Comparison of ENCODE assay signal across 12 cellular contexts in genomic region chr15:64019764-64020163, GRCh38. TPM values are rescaled to one million over a fixed set of nuclear protein-coding genes. Genes with fewer than 3 reads are reported as not detected.
DNase-seq lines count a peak whose midpoint lies in the region; ATAC-seq and TF ChIP-seq lines count a peak whose summit lies in the region.
"Had no signal": no experiment of that assay in that cellular context is flagged by ENCODE, and none has a peak within 500 bp of the region (broad histone marks: within the 10 kb centered on the region; RNA-seq: fewer than 3 reads in every experiment).

No MANE protein-coding gene starts in this region.

- H3K27me3 ChIP-seq in body of pancreas (no peaks in the 10 kb centered on the region), osteoblast (ENCODE audit: insufficient read depth, low read length) (no peaks in the 10 kb centered on the region), sigmoid colon (no peaks in the 10 kb centered on the region)

- peaks cover 66% of the 10 kb centered on the region for H3K4me1 ChIP-seq in body of pancreas
- H3K4me1 ChIP-seq in osteoblast (ENCODE audit: insufficient read depth, low read length): peaks cover 33% of the 10 kb centered on the region
- H3K4me1 ChIP-seq in sigmoid colon: peaks cover 0 to 8% (median 5%) of the 10 kb centered on the region in 4 donors

- no peak for TF ChIP-seq EP300 in sigmoid colon (IDR thresholded peaks at IDR 0.05)

- intact Hi-C loops in body of pancreas (cut with DNase I) (no loop called here), sigmoid colon (cut with DNase I) (no loop called here)

- peak; percentile 73 for DNase-seq in Daoy (ENCODE audit: low read depth)
- peak; percentile 63 to 75 (median 70) for DNase-seq in body of pancreas
- peak; percentile 30 for DNase-seq in osteoblast (ENCODE audit: insufficient read length, low spot score, missing footprints)
- no peak for DNase-seq in NCI-H82 (lab: John Stamatoyannopoulos, UW)
- no peak for DNase-seq in sigmoid colon
- no peak for DNase-seq in GM10266 (ENCODE audit: extremely low spot score)
- DNase-seq: CD8-positive, alpha-beta memory T cell; kidney; NCI-H146; SK-N-SH had no signal

- no peak overlapping the region for H2AFZ ChIP-seq in osteoblast (ENCODE audit: low read length)

- H3K4me3 ChIP-seq in body of pancreas: no peak overlapping the region
- H3K4me3 ChIP-seq in osteoblast (ENCODE audit: insufficient read depth, low read length): no peak overlapping the region
- no peak overlapping the region for H3K4me3 ChIP-seq in sigmoid colon

- peak overlapping the region in 3 of 4 donors; percentile 7 to 63 (median 38) for H3K27ac ChIP-seq in body of pancreas
- no peak overlapping the region for H3K27ac ChIP-seq in osteoblast (ENCODE audit: low read depth, low read length)
- no peak overlapping the region for H3K27ac ChIP-seq in sigmoid colon

- H3K9me3 ChIP-seq in body of pancreas (no peaks in the 10 kb centered on the region), osteoblast (ENCODE audit: low read depth, low read length) (peaks cover 3% of the 10 kb centered on the region), sigmoid colon (no peaks in the 10 kb centered on the region)
- H3K9me3 ChIP-seq: SK-N-SH had no signal

- H3K79me2 ChIP-seq in osteoblast (ENCODE audit: insufficient read depth, low read length): no peaks in the 10 kb centered on the region

- peak in 1 of 3 donors; percentile 29 for TF ChIP-seq POLR2A in body of pancreas (IDR thresholded peaks at IDR 0.05)
- TF ChIP-seq POLR2A in sigmoid colon (IDR thresholded peaks at IDR 0.05): no peak

- no peaks in the 10 kb centered on the region for H4K20me1 ChIP-seq in osteoblast (ENCODE audit: insufficient read depth, low read length)

- no peaks in the 10 kb centered on the region for H3K36me3 ChIP-seq in body of pancreas (replicated peaks in 1 of 2; ENCODE audit: insufficient read depth in 1 of 2, low read depth in 2 of 2)
- no peaks in the 10 kb centered on the region for H3K36me3 ChIP-seq in osteoblast (ENCODE audit: insufficient read depth, low read length)
- H3K36me3 ChIP-seq in sigmoid colon: no peaks in the 10 kb centered on the region

- TF ChIP-seq CTCF in body of pancreas (IDR thresholded peaks at IDR 0.05) (no peak), osteoblast (IDR thresholded peaks at IDR 0.05; ENCODE audit: extremely low read depth, low read depth, low read length) (no peak), sigmoid colon (IDR thresholded peaks at IDR 0.05) (no peak), GM10266 (IDR thresholded peaks at IDR 0.05; ENCODE audit: control insufficient read depth, insufficient read depth, low read depth, missing control alignments) (no peak)

- ATAC-seq in HG03378 (IDR thresholded peaks at IDR 0.05; ENCODE audit: unreplicated experiment): peak; percentile 44
- ATAC-seq in body of pancreas: peak; percentile 92
- ATAC-seq in GM21717 (IDR thresholded peaks at IDR 0.05; ENCODE audit: unreplicated experiment): no peak

- H3K4me2 ChIP-seq in osteoblast (ENCODE audit: insufficient read depth, low read length): no peak overlapping the region
- H3K4me2 ChIP-seq: SK-N-SH had no signal

- 29 to 34% methylated on average over 2 of the region's 2 CpGs for WGBS in body of pancreas, 2 donors
- 13 to 69% methylated on average over 2 of the region's 2 CpGs for WGBS in sigmoid colon, 2 donors

RNA-seq across cellular contexts. Expression of gene DAPK2, which starts 26.5 kb away (rescaled TPM):
- 1.5 and 1.9 TPM in 2 replicates for total RNA-seq in Daoy (2014; rRNA removed; shearing (Covaris generic))
- total RNA-seq in body of pancreas (1 to 10 TPM; 2.9 to 5.9 TPM), osteoblast (23.5 and 31.8 TPM in 2 replicates), sigmoid colon (1 to 10 TPM; 2.1 to 5.5 (median 3.3) TPM)
- 10 to 100 TPM; 19.2 to 27.7 (median 21.7) TPM for polyA plus RNA-seq in sigmoid colon

Comparison
In these comparisons a context has a peak if more than half of its experiments do, and no peak if none do; other contexts are left out.
1. DNase-seq: peak in Daoy (single experiment), body of pancreas (4 of 4) and osteoblast (single experiment); none in NCI-H82 (single experiment), sigmoid colon (single experiment) and GM10266 (single experiment).
2. H3K27ac ChIP-seq: peak in body of pancreas (3 of 4); none in osteoblast (single experiment) and sigmoid colon (0 of 4).